Comparison of ENCODE assay signal across 9 cellular contexts in genomic region chr21:42746593-42747266, GRCh38.
DNase-seq lines count a peak whose midpoint lies in the region; ATAC-seq and TF ChIP-seq lines count a peak whose summit lies in the region.
"Had no signal": no experiment of that assay in that cellular context is flagged by ENCODE, and none has a peak within 500 bp of the region (broad histone marks: within the 10 kb centered on the region; RNA-seq: fewer than 3 reads in every experiment).

No MANE protein-coding gene starts in this region.

- H3K27me3 ChIP-seq in DOHH2 (ENCODE audit: control insufficient read depth, low read length) (no peaks in the 10 kb centered on the region), dorsolateral prefrontal cortex (no peaks in the 10 kb centered on the region), rectal smooth muscle tissue (ENCODE audit: control insufficient read depth, insufficient read depth, low read length) (no peaks in the 10 kb centered on the region), GM23248 (replicated peaks; ENCODE audit: insufficient read depth) (peaks cover 32% of the 10 kb centered on the region)

- H3K27ac Mint-ChIP-seq in activated CD4-positive, alpha-beta T cell treated with anti-CD3 and anti-CD28 coated beads, Interleukin-2, amount 10 ng/mL, durations not matched to agents 24 days and 14 days, result peak overlapping the region; percentile 91

- H3K36me3 ChIP-seq in DOHH2 (ENCODE audit: control insufficient read depth, low read length) (no peaks in the 10 kb centered on the region), rectal smooth muscle tissue (ENCODE audit: control insufficient read depth, insufficient read depth, low read length) (no peaks in the 10 kb centered on the region), GM23248 (ENCODE audit: low read depth) (no peaks in the 10 kb centered on the region)

- H3K4me1 ChIP-seq in DOHH2 (ENCODE audit: control insufficient read depth, low read length), result peaks cover 24% of the 10 kb centered on the region
- H3K4me1 ChIP-seq in rectal smooth muscle tissue (ENCODE audit: control insufficient read depth, insufficient read depth, low read length), result peaks cover 43% of the 10 kb centered on the region
- H3K4me1 ChIP-seq in GM23248 (ENCODE audit: insufficient read depth), result no peaks in the 10 kb centered on the region

- WGBS in GM23248 (ENCODE audit: low coverage in 1 of 2, low lambda C conversion rate in 2 of 2, missing lambda C conversion rate in 2 of 2), 2 experiments, result 62 to 64% methylated on average over 21 of the region's 21 CpGs

- H3K4me1 Mint-ChIP-seq in activated CD4-positive, alpha-beta T cell treated with anti-CD3 and anti-CD28 coated beads, Interleukin-2, amount 10 ng/mL, durations not matched to agents 24 days and 14 days, result peaks cover 13% of the 10 kb centered on the region

- DNase-seq in activated CD4-positive, alpha-beta T cell treated with anti-CD3 and anti-CD28 coated beads, Interleukin-2, amount 10 ng/mL, durations not matched to agents 24 days and 14 days, result peak; percentile 82
- DNase-seq in dorsolateral prefrontal cortex (peak in 3 of 10 donors; percentile 32 to 34 (median 32)), HPDE6-E6E7 (ENCODE audit: extremely low spot score) (no peak), GM23248 (no peak), erythroblast (lab: John Stamatoyannopoulos, UW) (no peak)

- H3K36me3 Mint-ChIP-seq in activated CD4-positive, alpha-beta T cell treated with anti-CD3 and anti-CD28 coated beads, Interleukin-2, amount 10 ng/mL, durations not matched to agents 24 days and 14 days (ENCODE audit: low read depth), result no peaks in the 10 kb centered on the region

- H3F3A ChIP-seq in DOHH2 (ENCODE audit: control insufficient read depth, insufficient read depth), result no peaks in the 10 kb centered on the region
- no peaks in the 10 kb centered on the region for H3F3A ChIP-seq in GM23248 (ENCODE audit: insufficient read depth)

- intact Hi-C loops in activated CD4-positive, alpha-beta T cell treated with anti-CD3 and anti-CD28 coated beads, Interleukin-2, amount 10 ng/mL, durations not matched to agents 24 days and 14 days (cut with micrococcal nuclease), result loop anchor here (5.0 kb wide), 1 partner anchor 64 kb away; no protein-coding TSS in a partner anchor
- intact Hi-C loops in dorsolateral prefrontal cortex (cut with DNase I), result loop anchor here in 1 of 2 donors (10.0 kb wide), 1 partner anchor 92 kb away; the partner anchor contains the start of gene PDE9A

- no peak for TF ChIP-seq POLR2A in erythroblast (IDR thresholded peaks at IDR 0.05; ENCODE audit: low read length)

- no peaks in the 10 kb centered on the region for H3K9me2 ChIP-seq in DOHH2 (replicated peaks; ENCODE audit: control insufficient read depth, low read length)
- no peaks in the 10 kb centered on the region for H3K9me2 ChIP-seq in GM23248 (ENCODE audit: insufficient read depth)

- H3K79me2 ChIP-seq in DOHH2 (ENCODE audit: control insufficient read depth, low read length) (no peaks in the 10 kb centered on the region), GM23248 (ENCODE audit: insufficient read depth) (no peaks in the 10 kb centered on the region)

- H3K9me3 ChIP-seq in DOHH2 (ENCODE audit: control insufficient read depth, insufficient read depth, low read length) (no peaks in the 10 kb centered on the region), GM23248 (ENCODE audit: low read depth) (no peaks in the 10 kb centered on the region)

- ATAC-seq in HG03135 (IDR thresholded peaks at IDR 0.05; ENCODE audit: unreplicated experiment), result no peak

- H3K27me3 Mint-ChIP-seq in activated CD4-positive, alpha-beta T cell treated with anti-CD3 and anti-CD28 coated beads, Interleukin-2, amount 10 ng/mL, durations not matched to agents 24 days and 14 days, result no peaks in the 10 kb centered on the region

- H3K27ac ChIP-seq in DOHH2 (ENCODE audit: low read depth, low read length), result peak overlapping the region; percentile 57
- peak overlapping the region in 48 of 59 donors; percentile 15 to 82 (median 66) for H3K27ac ChIP-seq in dorsolateral prefrontal cortex
- peak overlapping the region; percentile 86 for H3K27ac ChIP-seq in rectal smooth muscle tissue (ENCODE audit: low read depth, low read length)
- H3K27ac ChIP-seq in GM23248, result no peak overlapping the region
- H3K27ac ChIP-seq: SK-N-MC had no signal

- no peak for TF ChIP-seq CTCF in DOHH2 (IDR thresholded peaks at IDR 0.05; ENCODE audit: low read depth, low read length, poor library complexity, severe bottlenecking)
- no peak for TF ChIP-seq CTCF in dorsolateral prefrontal cortex (IDR thresholded peaks at IDR 0.05 in 54 of 56, conservative IDR thresholded peaks at IDR 0.05 in 2 of 56; ENCODE audit: low read depth in 1 of 56, partially characterized antibody in 56 of 56)

- no peaks in the 10 kb centered on the region for H3K9me3 Mint-ChIP-seq in activated CD4-positive, alpha-beta T cell treated with anti-CD3 and anti-CD28 coated beads, Interleukin-2, amount 10 ng/mL, durations not matched to agents 24 days and 14 days

- peak overlapping the region; percentile 70 for H3K4me2 ChIP-seq in DOHH2 (ENCODE audit: low read length)
- H3K4me2 ChIP-seq in GM23248 (ENCODE audit: unreplicated experiment), result no peak overlapping the region

- in situ Hi-C loops in GM23248 (cut with MboI), result no loop called here

- H4K20me1 ChIP-seq in DOHH2 (ENCODE audit: control insufficient read depth, insufficient read depth, low read depth, low read length) (no peaks in the 10 kb centered on the region), GM23248 (ENCODE audit: insufficient read depth) (no peaks in the 10 kb centered on the region)

- H3K9ac ChIP-seq in rectal smooth muscle tissue (ENCODE audit: low read length) (no peak overlapping the region), GM23248 (no peak overlapping the region)

- H3K4me3 ChIP-seq in DOHH2 (ENCODE audit: low read length) (peak overlapping the region; percentile 53), dorsolateral prefrontal cortex (peak overlapping the region in 1 of 59 donors; percentile 3), rectal smooth muscle tissue (ENCODE audit: low read length) (peak overlapping the region; percentile 9), GM23248 (no peak overlapping the region)
- H3K4me3 ChIP-seq: SK-N-MC had no signal

- peak overlapping the region; percentile 72 for H3K4me3 Mint-ChIP-seq in activated CD4-positive, alpha-beta T cell treated with anti-CD3 and anti-CD28 coated beads, Interleukin-2, amount 10 ng/mL, durations not matched to agents 24 days and 14 days

- no peak overlapping the region for H2AFZ ChIP-seq in GM23248
